ENCODE assay signal across 8 cellular contexts in the genomic region with DNA sequence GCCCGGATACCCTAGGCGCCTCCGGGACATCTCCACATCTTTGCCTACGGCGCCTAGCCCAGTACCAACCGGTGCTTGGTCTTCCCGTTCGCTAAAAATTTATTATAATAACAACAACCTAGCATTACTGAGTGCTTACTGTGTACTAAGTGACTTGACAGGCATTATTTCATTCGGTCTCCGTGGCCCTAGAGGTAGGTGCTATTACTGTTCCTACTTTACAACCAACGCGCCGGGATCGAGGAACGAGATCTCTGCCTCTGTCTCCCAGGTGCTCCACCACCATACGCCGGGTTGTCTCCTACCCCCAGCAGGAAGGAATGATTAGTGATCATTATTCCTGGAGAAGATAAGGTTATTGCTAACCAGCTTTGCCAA. TPM values are rescaled to one million over a fixed set of nuclear protein-coding genes. Genes with fewer than 3 reads are reported as not detected.
A peak's percentile ranks its signal among the peaks of the same experiment; 100 is the strongest.
DNase-seq lines count a peak whose midpoint lies in the region; ATAC-seq, FAIRE-seq and TF ChIP-seq lines count a peak whose summit lies in the region.

No MANE protein-coding gene starts in this region.

- no peaks in the 10 kb centered on the region for H3K9me3 ChIP-seq in Panc1 (ENCODE audit: control insufficient read depth, insufficient read depth, low read depth, low read length)
- no peaks in the 10 kb centered on the region for H3K9me3 ChIP-seq in endodermal cell (ENCODE audit: control insufficient read depth, low read length)

- BruUV-seq in Panc1 (replicated peaks; lab: Mats Ljungman, UMichigan): no TSS peak

- H3K27me3 Mint-ChIP-seq in endodermal cell (ENCODE audit: insufficient read depth) (peaks cover 10% of the 10 kb centered on the region), natural killer cell (ENCODE audit: low read depth in 2 of 2) (peaks cover 15% of the 10 kb centered on the region in 2 donors)

- no peak for FAIRE-seq in GM12891 (lab: Jason Lieb, UNC)

- DNase-seq in Panc1 (ENCODE audit: low read depth, low spot score): no peak
- no peak for DNase-seq in endodermal cell
- DNase-seq in natural killer cell: no peak
- DNase-seq in GM12891 (ENCODE audit: insufficient read length, low spot score): no peak

- H3K27ac Mint-ChIP-seq in endodermal cell: no peak overlapping the region
- peak overlapping the region; percentile 75 to 85 for H3K27ac Mint-ChIP-seq in natural killer cell

- peak overlapping the region; percentile 61 to 72 for H3K4me3 ChIP-seq in Panc1 (ENCODE audit: low read depth in 2 of 2, low read length in 2 of 2)
- peak overlapping the region; percentile 82 for H3K4me3 ChIP-seq in endodermal cell (ENCODE audit: low read length)

- no peaks in the 10 kb centered on the region for H3K9me3 Mint-ChIP-seq in endodermal cell
- no peaks in the 10 kb centered on the region for H3K9me3 Mint-ChIP-seq in natural killer cell

- intact Hi-C loops in Panc1 (cut with micrococcal nuclease; ENCODE audit: unreplicated experiment): no loop called here
- intact Hi-C loops in natural killer cell (cut with micrococcal nuclease): loop anchor here (2.0 to 5.0 kb wide), 2 partner anchors 27 to 40 kb away; no protein-coding TSS in a partner anchor

- H3K27me3 ChIP-seq in Panc1 (ENCODE audit: control insufficient read depth, insufficient read depth, low read length) (no peaks in the 10 kb centered on the region; the same call in 1 of the 2 replicates), endodermal cell (ENCODE audit: control insufficient read depth, insufficient read depth, low read length, poor library complexity, severe bottlenecking) (peaks cover 8% of the 10 kb centered on the region)

- TF ChIP-seq POLR2A in GM18505 (IDR thresholded peaks at IDR 0.05; ENCODE audit: borderline replicate concordance, extremely low read depth, insufficient read depth, insufficient read length): no peak
- TF ChIP-seq POLR2A in GM12891 (IDR thresholded peaks at IDR 0.05; ENCODE audit: low read depth, low read length): no peak

- no peak overlapping the region for H3K9ac ChIP-seq in endodermal cell (ENCODE audit: extremely low read depth, low read length, poor library complexity, severe bottlenecking)

- H3K4me1 ChIP-seq in Panc1 (ENCODE audit: control insufficient read depth, insufficient read depth, low read length) (peaks cover 22% of the 10 kb centered on the region), endodermal cell (ENCODE audit: control insufficient read depth, insufficient read depth, low read length) (no peaks in the 10 kb centered on the region)

- TF ChIP-seq CTCF in Panc1 (IDR thresholded peaks at IDR 0.05) (no peak), endodermal cell (conservative IDR thresholded peaks at IDR 0.05) (peak; percentile 68), natural killer cell (IDR thresholded peaks at IDR 0.05) (no peak)

- peaks cover 15% of the 10 kb centered on the region for H3K4me1 Mint-ChIP-seq in endodermal cell
- peaks cover 6 to 16% of the 10 kb centered on the region in 2 donors for H3K4me1 Mint-ChIP-seq in natural killer cell

- in situ Hi-C loops in Panc1 (cut with HindIII; ENCODE audit: low pct_unique_long_range_greater_than_20kb, low sequenced_read_pairs): no loop called here

- H3K36me3 Mint-ChIP-seq in endodermal cell (ENCODE audit: low read depth) (no peaks in the 10 kb centered on the region), natural killer cell (no peaks in the 10 kb centered on the region)

- 9 to 11% methylated on average over 14 to 17 of the region's 17 CpGs for WGBS in endodermal cell (ENCODE audit: insufficient coverage in 1 of 2, insufficient read length in 1 of 2), 2 experiments

- CTCF ChIA-PET in Panc1 (lab: Charles Lee): no interaction called here

- H3K36me3 ChIP-seq in Panc1 (ENCODE audit: control insufficient read depth, insufficient read depth, low read length): peaks cover 2% of the 10 kb centered on the region; the same call in 1 of the 2 replicates
- no peaks in the 10 kb centered on the region for H3K36me3 ChIP-seq in endodermal cell (ENCODE audit: control insufficient read depth, insufficient read depth, low read length)

- peak; percentile 16 for ATAC-seq in GM18505 (IDR thresholded peaks at IDR 0.05; ENCODE audit: unreplicated experiment)
- peak; percentile 5 for ATAC-seq in HG02759 (IDR thresholded peaks at IDR 0.05; ENCODE audit: unreplicated experiment)
- ATAC-seq in Panc1: peak; percentile 57
- peak in 2 of 3 donors; percentile 8 to 22 for ATAC-seq in natural killer cell
- no peak for ATAC-seq in GM21515 (IDR thresholded peaks at IDR 0.05; ENCODE audit: unreplicated experiment)
- ATAC-seq in GM18867 (IDR thresholded peaks at IDR 0.05; ENCODE audit: unreplicated experiment): no peak

- POLR2A ChIA-PET in Panc1 (lab: Charles Lee): no interaction called here

- H3K27ac ChIP-seq in Panc1 (ENCODE audit: low read length): peak overlapping the region; percentile 76
- no peak overlapping the region for H3K27ac ChIP-seq in endodermal cell (ENCODE audit: low read depth, low read length)

- H3K4me3 Mint-ChIP-seq in endodermal cell: peak overlapping the region; percentile 61
- peak overlapping the region; percentile 98 for H3K4me3 Mint-ChIP-seq in natural killer cell

TF ChIP-seq in GM12891, 5 proteins besides CTCF, POLR2A, EP300 and RAD21:
- no peak for TF ChIP-seq SPI1 (IDR thresholded peaks at IDR 0.05; ENCODE audit: low read depth, low read length)
- TF ChIP-seq PAX5 (IDR thresholded peaks at IDR 0.05; ENCODE audit: insufficient read depth, low read length, severe bottlenecking): no peak
- TF ChIP-seq POLR2AphosphoS5 (IDR thresholded peaks at IDR 0.05; ENCODE audit: low read depth, low read length): no peak
- no peak for TF ChIP-seq TAF1 (IDR thresholded peaks at IDR 0.05; ENCODE audit: low read depth, low read length)
- TF ChIP-seq POU2F2 (IDR thresholded peaks at IDR 0.05; ENCODE audit: low read depth, low read length): no peak
TF ChIP-seq in GM12891: peak in this region for 0.

RNA-seq across cellular contexts. Expression of gene BIN1, which starts 0.7 kb away (rescaled TPM):
- total RNA-seq in Panc1 (2021; ENCODE audit: unreplicated experiment) (58.6 TPM), endodermal cell (10 to 100 TPM; 41.7 to 45.9 TPM), natural killer cell (100 to 1,000 TPM in 2 of 3 donors, 10 to 100 TPM in 1; 73.5 to 131 (median 107) TPM)
- polyA plus RNA-seq in Panc1 (2012; ENCODE audit: insufficient read length): 77.0 TPM
- 51.8 TPM for polyA plus RNA-seq in endodermal cell (2013, experiment 1 of 2)
- polyA plus RNA-seq in endodermal cell (2013, experiment 2 of 2): 45.1 TPM
- 37.7 TPM for polyA plus RNA-seq in GM12891 (2012; ENCODE audit: low read depth, missing spikeins)

Comparison
In these comparisons a context has a peak if more than half of its experiments do, and no peak if none do; other contexts are left out.
1. ATAC-seq: peak in GM18505 (single experiment), HG02759 (single experiment), Panc1 (single experiment) and natural killer cell (2 of 3); none in GM21515 (single experiment) and GM18867 (single experiment).